In the genomic region with DNA sequence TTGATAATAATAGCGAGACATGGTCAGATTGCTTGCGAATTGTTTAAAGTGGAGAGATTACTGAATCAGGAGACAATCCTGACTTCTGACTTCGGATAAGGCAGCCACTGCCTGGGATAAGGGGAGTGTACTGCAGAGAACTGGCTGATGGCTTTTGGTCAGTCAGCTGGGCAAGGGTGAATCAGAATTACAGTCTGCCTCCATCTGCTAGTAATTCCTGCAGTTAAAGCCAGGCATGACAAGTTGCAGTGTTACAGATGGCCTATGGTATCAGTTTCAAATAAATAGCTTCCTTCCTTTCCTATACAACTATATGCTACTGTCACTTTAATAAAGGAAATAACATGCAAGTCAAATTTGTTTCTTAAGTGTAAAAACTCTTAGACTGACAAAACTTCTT, we compare ENCODE assay signal across 21 cellular contexts.
DNase-seq lines count a peak whose midpoint lies in the region; ATAC-seq, FAIRE-seq and TF ChIP-seq lines count a peak whose summit lies in the region.
"Had no signal": no experiment of that assay in that cellular context is flagged by ENCODE, and none has a peak within 500 bp of the region (broad histone marks: within the 10 kb centered on the region; RNA-seq: fewer than 3 reads in every experiment).

No MANE protein-coding gene starts in this region.

- H3K9me2 ChIP-seq in SK-N-SH = no peaks in the 10 kb centered on the region

- H3K9me3 ChIP-seq in SK-N-SH (no peaks in the 10 kb centered on the region), aorta (ENCODE audit: control insufficient read depth, low read length) (no peaks in the 10 kb centered on the region), kidney (ENCODE audit: control insufficient read depth in 1 of 2, low read length in 2 of 2) (no peaks in the 10 kb centered on the region)
- H3K9me3 ChIP-seq: gastrocnemius medialis, prostate gland had no signal

- peak; percentile 54 for DNase-seq in NCI-H82 (lab: John Stamatoyannopoulos, UW)
- no peak for DNase-seq in NCI-H82 treated with DMSO at 0.1 percent for 48 hours (lab: John Stamatoyannopoulos, UW; ENCODE audit: unreplicated experiment)
- peak; percentile 61 for DNase-seq in SK-N-SH
- peak; percentile 7 for DNase-seq in iPS-NIHi11 (ENCODE audit: low spot score)
- DNase-seq in aorta = no peak
- no peak for DNase-seq in kidney
- DNase-seq in AG08396 (ENCODE audit: low spot score) = no peak
- DNase-seq: activated CD4-positive, alpha-beta memory T cell treated with anti-CD3 and anti-CD28 coated beads, Interleukin-2, amount 10 ng/mL, durations not matched to agents 7 days and 5 days; activated effector memory CD4-positive, alpha-beta T cell treated with anti-CD3 and anti-CD28 coated beads, Interleukin-2, amount 50 U/mL, for 16 hours; activated naive CD8-positive, alpha-beta T cell treated with anti-CD3 and anti-CD28 coated beads, Interleukin-2, amount 10 ng/mL, durations not matched to agents 7 days and 5 days; AML-193; CD8-positive, alpha-beta memory T cell; gastrocnemius medialis; KG1; NCI-H1694; trophoblast cell had no signal

- ATAC-seq in aorta (ENCODE audit: low FRiP score) = peak; percentile 54
- ATAC-seq in GM18520 (IDR thresholded peaks at IDR 0.05; ENCODE audit: unreplicated experiment) = no peak
- ATAC-seq: gastrocnemius medialis had no signal

- WGBS in SK-N-SH (ENCODE audit: low lambda C conversion rate) = 67% methylated on average over 3 of the region's 3 CpGs
- 88% methylated on average over 3 of the region's 3 CpGs for WGBS in aorta, 2 donors

- peak; percentile 20; the same call in 1 of the 2 replicates for TF ChIP-seq RAD21 in SK-N-SH (IDR thresholded peaks at IDR 0.05; ENCODE audit: low read length)

- H3F3A ChIP-seq in SK-N-SH (replicated peaks; ENCODE audit: insufficient read depth) = peaks cover 5% of the 10 kb centered on the region

- H2AFZ ChIP-seq in SK-N-SH (ENCODE audit: low read depth) = no peak overlapping the region

- H4K20me1 ChIP-seq in SK-N-SH (ENCODE audit: insufficient read depth) = no peaks in the 10 kb centered on the region

- H3K4me3 ChIP-seq in SK-N-SH (ENCODE audit: low read depth in 2 of 2, low read length in 1 of 2) = no peak overlapping the region
- no peak overlapping the region for H3K4me3 ChIP-seq in aorta (ENCODE audit: low read length in 2 of 2)
- H3K4me3 ChIP-seq in kidney (ENCODE audit: low read length in 2 of 2) = no peak overlapping the region
- H3K4me3 ChIP-seq: gastrocnemius medialis, prostate gland had no signal

- intact Hi-C loops in aorta (cut with DNase I) = no loop called here
- intact Hi-C loops in kidney (cut with DNase I) = no loop called here

- H3K9ac ChIP-seq in SK-N-SH (no peak overlapping the region), kidney (ENCODE audit: low read length in 2 of 2) (no peak overlapping the region)

- H3K4me1 ChIP-seq in SK-N-SH (ENCODE audit: control insufficient read depth in 1 of 2, insufficient read depth in 2 of 2, low read depth in 1 of 2, low read length in 1 of 2) (peaks cover 0 to 7% of the 10 kb centered on the region in 2 experiments; a peak in 3 of 4 replicates), aorta (ENCODE audit: control insufficient read depth in 1 of 2, insufficient read depth in 2 of 2, low read length in 2 of 2) (no peaks in the 10 kb centered on the region), kidney (ENCODE audit: control insufficient read depth in 1 of 2, insufficient read depth in 1 of 2, low read depth in 1 of 2, low read length in 2 of 2) (no peaks in the 10 kb centered on the region)
- H3K4me1 ChIP-seq: gastrocnemius medialis, prostate gland had no signal

- no peaks in the 10 kb centered on the region for H3K79me2 ChIP-seq in SK-N-SH (ENCODE audit: insufficient read depth)

- H3K4me2 ChIP-seq in SK-N-SH = no peak overlapping the region

- no peaks in the 10 kb centered on the region for H3K36me3 ChIP-seq in SK-N-SH (replicated peaks in 1 of 2; ENCODE audit: control insufficient read depth in 1 of 2, insufficient read depth in 2 of 2, low read length in 1 of 2)
- H3K36me3 ChIP-seq in aorta (ENCODE audit: control insufficient read depth in 1 of 2, insufficient read depth in 2 of 2, low read length in 1 of 2) = no peaks in the 10 kb centered on the region
- H3K36me3 ChIP-seq in kidney (ENCODE audit: control insufficient read depth in 1 of 2, insufficient read depth in 2 of 2, low read length in 2 of 2) = no peaks in the 10 kb centered on the region
- H3K36me3 ChIP-seq: gastrocnemius medialis, prostate gland had no signal

- H3K27ac ChIP-seq in SK-N-SH (ENCODE audit: low read depth in 2 of 2, low read length in 1 of 2) (no peak overlapping the region), aorta (ENCODE audit: low read depth in 1 of 2, low read length in 2 of 2) (no peak overlapping the region), kidney (ENCODE audit: low read depth in 2 of 2, low read length in 2 of 2) (no peak overlapping the region)
- H3K27ac ChIP-seq: 22Rv1, epithelial cell of prostate, gastrocnemius medialis, prostate gland had no signal

- FAIRE-seq in kidney (lab: Jason Lieb, UNC) = no peak
- FAIRE-seq: islet of Langerhans had no signal

- TF ChIP-seq EP300 in SK-N-SH (IDR thresholded peaks at IDR 0.05; ENCODE audit: borderline replicate concordance in 1 of 2, low read depth in 1 of 2, low read length in 1 of 2) = peak in 1 of 2 experiments; percentile 79; a peak in 2 of 4 replicates

- POLR2A ChIA-PET in SK-N-SH (lab: Yijun Ruan, JAX) = no interaction called here

- TF ChIP-seq CTCF in SK-N-SH (IDR thresholded peaks at IDR 0.05) (no peak), kidney (IDR thresholded peaks at IDR 0.05; ENCODE audit: borderline replicate concordance, extremely low read depth, insufficient read depth) (no peak)

- H3K27me3 ChIP-seq in SK-N-SH (ENCODE audit: insufficient read depth) = no peaks in the 10 kb centered on the region
- H3K27me3 ChIP-seq in aorta (ENCODE audit: control insufficient read depth in 1 of 2, insufficient read depth in 2 of 2, low read length in 1 of 2) = no peaks in the 10 kb centered on the region
- H3K27me3 ChIP-seq: gastrocnemius medialis had no signal

- CTCF ChIA-PET in SK-N-SH (lab: Yijun Ruan, JAX) = interaction anchor here (1.8 kb wide), 1 partner anchor 241 kb away, joined by 4 read pairs; no protein-coding TSS in a partner anchor

TF ChIP-seq in SK-N-SH, 30 proteins besides CTCF, POLR2A, EP300 and RAD21:
- TF ChIP-seq RFX5 (IDR thresholded peaks at IDR 0.05; ENCODE audit: low read length) (no peak), TEAD4 (IDR thresholded peaks at IDR 0.05; ENCODE audit: borderline replicate concordance, insufficient read depth) (no peak), TAF1 (IDR thresholded peaks at IDR 0.05; ENCODE audit: borderline replicate concordance, low read depth, low read length) (no peak), FOXJ3 (CRISPR knock-in tag; IDR thresholded peaks at IDR 0.05) (0 out of 2 replicates have a peak, but pooled peaks have one; percentile 8), JUND (IDR thresholded peaks at IDR 0.05) (no peak), GABPA (IDR thresholded peaks at IDR 0.05; ENCODE audit: low read depth) (no peak), YY1 (IDR thresholded peaks at IDR 0.05; ENCODE audit: low read depth) (no peak), EZH2phosphoT487 (IDR thresholded peaks at IDR 0.05; ENCODE audit: borderline replicate concordance, low read depth) (no peak), CHD2 (IDR thresholded peaks at IDR 0.05; ENCODE audit: low read length, partially characterized antibody) (peak; percentile 58), NFIC (IDR thresholded peaks at IDR 0.05; ENCODE audit: borderline replicate concordance) (no peak), FOSL2 (IDR thresholded peaks at IDR 0.05; ENCODE audit: borderline replicate concordance, low read depth) (no peak), RCOR1 (IDR thresholded peaks at IDR 0.05; ENCODE audit: low read length) (peak; percentile 95), FOXM1 (IDR thresholded peaks at IDR 0.05; ENCODE audit: low read depth) (no peak), MEF2A (IDR thresholded peaks at IDR 0.05; ENCODE audit: borderline replicate concordance, low read depth) (no peak), RXRA (IDR thresholded peaks at IDR 0.05; ENCODE audit: borderline replicate concordance, low read depth) (no peak), TCF12 (IDR thresholded peaks at IDR 0.05) (peak; percentile 13; the same call in 1 of the 2 replicates), POLR2AphosphoS5 (IDR thresholded peaks at IDR 0.05; ENCODE audit: low read depth, low read length) (no peak), SIN3A (IDR thresholded peaks at IDR 0.05; ENCODE audit: borderline replicate concordance, low read depth, low read length) (no peak), NRF1 (IDR thresholded peaks at IDR 0.05; ENCODE audit: low read depth, low read length) (no peak)
- TF ChIP-seq, protein P1, sequence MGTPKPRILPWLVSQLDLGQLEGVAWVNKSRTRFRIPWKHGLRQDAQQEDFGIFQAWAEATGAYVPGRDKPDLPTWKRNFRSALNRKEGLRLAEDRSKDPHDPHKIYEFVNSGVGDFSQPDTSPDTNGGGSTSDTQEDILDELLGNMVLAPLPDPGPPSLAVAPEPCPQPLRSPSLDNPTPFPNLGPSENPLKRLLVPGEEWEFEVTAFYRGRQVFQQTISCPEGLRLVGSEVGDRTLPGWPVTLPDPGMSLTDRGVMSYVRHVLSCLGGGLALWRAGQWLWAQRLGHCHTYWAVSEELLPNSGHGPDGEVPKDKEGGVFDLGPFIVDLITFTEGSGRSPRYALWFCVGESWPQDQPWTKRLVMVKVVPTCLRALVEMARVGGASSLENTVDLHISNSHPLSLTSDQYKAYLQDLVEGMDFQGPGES (IDR thresholded peaks at IDR 0.05; ENCODE audit: low read depth, low read length) = no peak

Comparison
In these comparisons a context has a peak if more than half of its experiments do, and no peak if none do; other contexts are left out.
1. DNase-seq: peak in NCI-H82 (single experiment), SK-N-SH (single experiment) and iPS-NIHi11 (single experiment); none in NCI-H82 treated with DMSO at 0.1 percent for 48 hours (single experiment), aorta (0 of 2), kidney (single experiment) and AG08396 (single experiment).